8 cellular contexts compared by ENCODE assay signal in the genomic region with DNA sequence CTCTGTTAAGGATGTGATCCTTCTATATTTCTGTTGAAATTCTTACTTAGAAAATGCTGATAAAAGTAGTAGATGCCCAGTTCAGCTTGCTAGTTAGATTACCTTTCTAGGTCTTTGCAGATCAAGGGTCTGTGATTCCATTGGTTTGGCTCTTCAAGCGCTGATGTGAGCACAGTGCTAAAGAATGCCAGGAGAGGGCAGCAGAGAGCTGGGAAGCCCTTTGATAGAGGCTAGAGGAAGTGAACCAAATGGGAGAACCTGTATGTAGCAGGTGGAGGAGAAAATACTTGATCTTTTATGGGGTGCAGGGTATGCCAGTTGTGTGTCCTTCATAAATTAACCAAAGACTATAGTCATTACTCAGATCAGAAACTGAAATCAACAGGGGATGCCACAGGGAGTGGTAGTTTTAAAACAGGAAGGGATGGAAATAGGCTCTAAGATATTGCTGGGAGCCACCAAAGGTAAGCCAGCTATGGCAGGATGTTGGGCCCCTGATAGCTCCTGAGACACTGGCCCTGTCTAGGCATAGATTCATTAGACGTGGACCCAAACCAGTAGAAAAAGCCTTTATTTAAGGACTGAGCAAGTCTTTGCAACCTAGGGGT.
A peak's percentile ranks its signal among the peaks of the same experiment; 100 is the strongest.
DNase-seq lines count a peak whose midpoint lies in the region; ATAC-seq and TF ChIP-seq lines count a peak whose summit lies in the region.

No MANE protein-coding gene starts in this region.

- H3K9me3 ChIP-seq in CD8-positive, alpha-beta T cell (ENCODE audit: low read length): no peaks in the 10 kb centered on the region

- H3K27me3 ChIP-seq in CD8-positive, alpha-beta T cell (ENCODE audit: insufficient read depth, low read length): no peaks in the 10 kb centered on the region

- peak in 5 of 7 experiments; percentile 15 to 61 (median 36) for DNase-seq in CD8-positive, alpha-beta T cell
- DNase-seq in NCI-H524 (lab: John Stamatoyannopoulos, UW): peak; percentile 92 to 94
- DNase-seq in activated CD4-positive, alpha-beta T cell treated with anti-CD3 and anti-CD28 coated beads, Interleukin-2, amount 10 ng/mL, durations not matched to agents 24 days and 14 days: peak; percentile 85
- peak; percentile 12 for DNase-seq in effector CD8-positive, alpha-beta T cell (lab: John Stamatoyannopoulos, UW)
- peak; percentile 48 to 54 for DNase-seq in memory B cell (ENCODE audit: low spot score in 2 of 2)
- DNase-seq in stimulated activated CD8-positive, alpha-beta memory T cell treated with anti-CD3 and anti-CD28 coated beads, Interleukin-7, amount 100 ng/mL, for 24 hours (ENCODE audit: low read depth): peak; percentile 21

- H3K4me1 Mint-ChIP-seq in CD8-positive, alpha-beta T cell (ENCODE audit: low read depth): no peaks in the 10 kb centered on the region
- H3K4me1 Mint-ChIP-seq in activated CD4-positive, alpha-beta T cell treated with anti-CD3 and anti-CD28 coated beads, Interleukin-2, amount 10 ng/mL, durations not matched to agents 24 days and 14 days: no peaks in the 10 kb centered on the region
- no peaks in the 10 kb centered on the region for H3K4me1 Mint-ChIP-seq in memory B cell

- no peaks in the 10 kb centered on the region for H3K9me3 Mint-ChIP-seq in CD8-positive, alpha-beta T cell
- H3K9me3 Mint-ChIP-seq in activated CD4-positive, alpha-beta T cell treated with anti-CD3 and anti-CD28 coated beads, Interleukin-2, amount 10 ng/mL, durations not matched to agents 24 days and 14 days: no peaks in the 10 kb centered on the region
- H3K9me3 Mint-ChIP-seq in memory B cell: no peaks in the 10 kb centered on the region

- POLR2A ChIA-PET in CD8-positive, alpha-beta T cell (lab: Charles Lee): no interaction called here

- no peak overlapping the region for H3K4me3 Mint-ChIP-seq in CD8-positive, alpha-beta T cell
- H3K4me3 Mint-ChIP-seq in activated CD4-positive, alpha-beta T cell treated with anti-CD3 and anti-CD28 coated beads, Interleukin-2, amount 10 ng/mL, durations not matched to agents 24 days and 14 days: no peak overlapping the region
- H3K4me3 Mint-ChIP-seq in memory B cell: no peak overlapping the region

- no peak overlapping the region for H3K4me3 ChIP-seq in CD8-positive, alpha-beta T cell (ENCODE audit: low read depth, low read length)

- H3K4me1 ChIP-seq in CD8-positive, alpha-beta T cell (ENCODE audit: insufficient read depth, low read length): no peaks in the 10 kb centered on the region

- ATAC-seq in CD8-positive, alpha-beta T cell: peak; percentile 57
- ATAC-seq in GM19328 (IDR thresholded peaks at IDR 0.05; ENCODE audit: unreplicated experiment) (peak; percentile 80), HG03432 (IDR thresholded peaks at IDR 0.05; ENCODE audit: unreplicated experiment) (peak; percentile 94), memory B cell (ENCODE audit: low read depth) (peak; percentile 73)

- CTCF ChIA-PET in CD8-positive, alpha-beta T cell (lab: Charles Lee): interaction anchor here (0.8 to 1.6 kb wide), 8 partner anchors 9 to 1973 kb away, joined by 3 to 7 read pairs (median 3); no protein-coding TSS in a partner anchor

- H3K27ac ChIP-seq in CD8-positive, alpha-beta T cell (ENCODE audit: low read depth, low read length): no peak overlapping the region

- H3K27me3 Mint-ChIP-seq in CD8-positive, alpha-beta T cell (ENCODE audit: low read depth): no peaks in the 10 kb centered on the region
- no peaks in the 10 kb centered on the region for H3K27me3 Mint-ChIP-seq in activated CD4-positive, alpha-beta T cell treated with anti-CD3 and anti-CD28 coated beads, Interleukin-2, amount 10 ng/mL, durations not matched to agents 24 days and 14 days
- no peaks in the 10 kb centered on the region for H3K27me3 Mint-ChIP-seq in memory B cell

- no peaks in the 10 kb centered on the region for H3K36me3 ChIP-seq in CD8-positive, alpha-beta T cell (ENCODE audit: insufficient read depth, low read length)

- H3K36me3 Mint-ChIP-seq in CD8-positive, alpha-beta T cell: no peaks in the 10 kb centered on the region
- H3K36me3 Mint-ChIP-seq in activated CD4-positive, alpha-beta T cell treated with anti-CD3 and anti-CD28 coated beads, Interleukin-2, amount 10 ng/mL, durations not matched to agents 24 days and 14 days (ENCODE audit: low read depth): no peaks in the 10 kb centered on the region
- H3K36me3 Mint-ChIP-seq in memory B cell: no peaks in the 10 kb centered on the region

- intact Hi-C loops in CD8-positive, alpha-beta T cell (cut with DNase I, micrococcal nuclease): loop anchor here in 1 of 2 experiments (5.0 kb wide), 2 partner anchors 1675 to 1975 kb away; no protein-coding TSS in a partner anchor
- intact Hi-C loops in activated CD4-positive, alpha-beta T cell treated with anti-CD3 and anti-CD28 coated beads, Interleukin-2, amount 10 ng/mL, durations not matched to agents 24 days and 14 days (cut with micrococcal nuclease): loop anchor here (5.0 kb wide), 1 partner anchor 1975 kb away; no protein-coding TSS in a partner anchor

- TF ChIP-seq CTCF in CD8-positive, alpha-beta T cell (IDR thresholded peaks at IDR 0.05): peak; percentile 65

- no peak overlapping the region for H3K27ac Mint-ChIP-seq in CD8-positive, alpha-beta T cell
- H3K27ac Mint-ChIP-seq in activated CD4-positive, alpha-beta T cell treated with anti-CD3 and anti-CD28 coated beads, Interleukin-2, amount 10 ng/mL, durations not matched to agents 24 days and 14 days: no peak overlapping the region
- no peak overlapping the region for H3K27ac Mint-ChIP-seq in memory B cell

Comparison
In these comparisons a context has a peak if more than half of its experiments do, and no peak if none do; other contexts are left out.
1. DNase-seq: peak in every context shown above with its lines; median percentile 93 in NCI-H524; 85 in activated CD4-positive, alpha-beta T cell treated with anti-CD3 and anti-CD28 coated beads, Interleukin-2, amount 10 ng/mL, durations not matched to agents 24 days and 14 days; 51 in memory B cell; 36 in CD8-positive, alpha-beta T cell; 21 in stimulated activated CD8-positive, alpha-beta memory T cell treated with anti-CD3 and anti-CD28 coated beads, Interleukin-7, amount 100 ng/mL, for 24 hours; 12 in effector CD8-positive, alpha-beta T cell.